Comparison of ENCODE assay signal across 8 cellular contexts in the genomic region with DNA sequence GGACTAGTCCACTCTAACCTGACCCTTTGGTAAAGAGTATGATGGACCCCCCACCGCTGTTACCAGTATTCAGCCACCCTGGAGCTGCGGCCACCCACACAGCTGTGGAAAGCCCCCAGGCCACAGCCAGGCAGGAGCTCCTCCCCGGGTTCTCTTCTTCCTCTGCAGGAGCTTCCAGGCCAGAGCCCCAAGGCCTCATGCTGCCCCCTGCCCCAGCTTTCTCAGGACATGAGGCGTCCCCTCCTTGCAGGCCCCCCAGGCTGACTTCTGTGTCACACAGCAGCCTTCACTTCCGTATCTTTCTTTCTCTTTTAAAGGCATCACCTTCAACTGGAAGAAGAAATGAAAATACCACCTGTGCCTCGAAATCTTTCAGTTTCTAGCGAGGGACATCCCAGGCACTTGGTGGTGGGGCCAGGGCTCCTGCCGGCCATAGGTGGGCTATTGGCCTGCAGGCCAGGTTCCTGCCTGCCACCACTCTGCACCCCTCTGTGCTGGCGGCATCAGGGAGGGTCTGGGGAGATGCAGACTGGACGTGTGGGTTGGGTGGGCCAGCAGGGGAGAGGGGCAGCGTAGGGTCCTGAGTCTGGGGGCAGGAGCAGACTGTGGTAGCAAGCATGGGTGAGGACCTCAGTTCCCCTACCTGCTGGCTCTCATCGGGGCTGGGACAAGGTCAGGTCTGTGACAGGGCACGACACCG. TPM values are rescaled to one million over a fixed set of nuclear protein-coding genes. Genes with fewer than 3 reads are reported as not detected.
DNase-seq lines count a peak whose midpoint lies in the region; ATAC-seq and TF ChIP-seq lines count a peak whose summit lies in the region.

No MANE protein-coding gene starts in this region.

- no peaks in the 10 kb centered on the region for H3K27me3 ChIP-seq in left ventricle myocardium inferior (ENCODE audit: low read depth)
- no peaks in the 10 kb centered on the region for H3K27me3 ChIP-seq in duodenal mucosa (ENCODE audit: control insufficient read depth in 1 of 2, insufficient read depth in 2 of 2, low read length in 2 of 2)
- H3K27me3 ChIP-seq in upper lobe of right lung = no peaks in the 10 kb centered on the region

- ATAC-seq in left cardiac atrium (no peak), HG03159 (IDR thresholded peaks at IDR 0.05; ENCODE audit: unreplicated experiment) (peak; percentile 45), upper lobe of right lung (no peak), SK-N-SH treated with all-trans-retinoic acid at 6 μM for 48 hours (no peak)

- H3K4me1 ChIP-seq in left ventricle myocardium inferior (peaks cover 100% of the 10 kb centered on the region), duodenal mucosa (ENCODE audit: control insufficient read depth in 1 of 2, insufficient read depth in 2 of 2, low read length in 2 of 2) (peaks cover 97 to 99% of the 10 kb centered on the region in 2 donors), upper lobe of right lung (peaks cover 97% of the 10 kb centered on the region)

- CTCF ChIA-PET in Calu3 (lab: Charles Lee) = no interaction called here

- peaks cover 3% of the 10 kb centered on the region for H3K36me3 Mint-ChIP-seq in Calu3 (ENCODE audit: insufficient read depth, unreplicated experiment)

- H3K9ac ChIP-seq in duodenal mucosa (ENCODE audit: low read depth in 1 of 2, low read length in 2 of 2) = peak overlapping the region; percentile 79 to 81

- intact Hi-C loops in left ventricle myocardium inferior (cut with micrococcal nuclease) = no loop called here
- intact Hi-C loops in left cardiac atrium (cut with DNase I) = no loop called here
- intact Hi-C loops in upper lobe of right lung (cut with DNase I) = no loop called here
- intact Hi-C loops in Calu3 (cut with micrococcal nuclease; ENCODE audit: unreplicated experiment) = no loop called here

- H3K36me3 ChIP-seq in left ventricle myocardium inferior (peaks cover 7% of the 10 kb centered on the region), duodenal mucosa (ENCODE audit: control insufficient read depth in 1 of 2, insufficient read depth in 2 of 2, low read length in 2 of 2) (peaks cover 6 to 14% of the 10 kb centered on the region in 2 donors), upper lobe of right lung (peaks cover 11% of the 10 kb centered on the region)

- DNase-seq in left ventricle myocardium inferior (no peak), left cardiac atrium (no peak), upper lobe of right lung (peak; percentile 54), Calu3 (no peak), epidermal melanocyte (ENCODE audit: insufficient read length, low spot score) (no peak)

- H3K27me3 Mint-ChIP-seq in Calu3 (ENCODE audit: unreplicated experiment) = no peaks in the 10 kb centered on the region

- BruUV-seq in Calu3 (replicated peaks; lab: Mats Ljungman, UMichigan) = no TSS peak

- H3K4me1 Mint-ChIP-seq in Calu3 (ENCODE audit: low read depth, unreplicated experiment) = no peaks in the 10 kb centered on the region

- peak overlapping the region; percentile 100 for H3K27ac ChIP-seq in left ventricle myocardium inferior (replicated peaks)
- H3K27ac ChIP-seq in duodenal mucosa (ENCODE audit: low read depth, low read length) = peak overlapping the region; percentile 27
- H3K27ac ChIP-seq in upper lobe of right lung = peak overlapping the region; percentile 79

- no peaks in the 10 kb centered on the region for H3K9me3 Mint-ChIP-seq in Calu3 (ENCODE audit: low read depth, unreplicated experiment)

- H3K9me3 ChIP-seq in left ventricle myocardium inferior (replicated peaks) (no peaks in the 10 kb centered on the region), duodenal mucosa (ENCODE audit: control insufficient read depth in 1 of 2, low read length in 2 of 2) (no peaks in the 10 kb centered on the region), upper lobe of right lung (no peaks in the 10 kb centered on the region)

- H3K4me3 Mint-ChIP-seq in Calu3 (ENCODE audit: low read depth, unreplicated experiment) = no peak overlapping the region

- H3K27ac Mint-ChIP-seq in Calu3 (ENCODE audit: unreplicated experiment) = no peak overlapping the region

- no peak for TF ChIP-seq CTCF in left ventricle myocardium inferior (IDR thresholded peaks at IDR 0.05; ENCODE audit: borderline replicate concordance)
- TF ChIP-seq CTCF in upper lobe of right lung (IDR thresholded peaks at IDR 0.05) = no peak
- TF ChIP-seq CTCF in Calu3 (IDR thresholded peaks at IDR 0.05; ENCODE audit: unreplicated experiment) = no peak

- H3K4me3 ChIP-seq in left ventricle myocardium inferior (peak overlapping the region; percentile 49), duodenal mucosa (ENCODE audit: low read depth in 1 of 2, low read length in 2 of 2) (peak overlapping the region; percentile 67 to 69), upper lobe of right lung (peak overlapping the region; percentile 34)

TF ChIP-seq in SK-N-SH treated with all-trans-retinoic acid at 6 μM for 48 hours, 23 proteins besides CTCF, POLR2A, EP300 and RAD21:
- TF ChIP-seq PPARA (CRISPR knock-in tag; IDR thresholded peaks at IDR 0.05; ENCODE audit: borderline replicate concordance) = no peak
- no peak for TF ChIP-seq GLIS3 (CRISPR knock-in tag; IDR thresholded peaks at IDR 0.05)
- TF ChIP-seq ZFP30 (CRISPR knock-in tag; IDR thresholded peaks at IDR 0.05) = no peak
- TF ChIP-seq OSR1 (CRISPR knock-in tag; IDR thresholded peaks at IDR 0.05) = no peak
- no peak for TF ChIP-seq SNAI2 (CRISPR knock-in tag; IDR thresholded peaks at IDR 0.05)
- no peak for TF ChIP-seq ISL1 (CRISPR knock-in tag; IDR thresholded peaks at IDR 0.05)
- no peak for TF ChIP-seq TCF4 (CRISPR knock-in tag; IDR thresholded peaks at IDR 0.05; ENCODE audit: borderline replicate concordance)
- no peak for TF ChIP-seq ARNTL (CRISPR knock-in tag; IDR thresholded peaks at IDR 0.05; ENCODE audit: borderline replicate concordance, low read depth)
- no peak for TF ChIP-seq PATZ1 (CRISPR knock-in tag; IDR thresholded peaks at IDR 0.05; ENCODE audit: borderline replicate concordance)
- no peak for TF ChIP-seq ESRRG (CRISPR knock-in tag; IDR thresholded peaks at IDR 0.05)
- TF ChIP-seq, protein P1, sequence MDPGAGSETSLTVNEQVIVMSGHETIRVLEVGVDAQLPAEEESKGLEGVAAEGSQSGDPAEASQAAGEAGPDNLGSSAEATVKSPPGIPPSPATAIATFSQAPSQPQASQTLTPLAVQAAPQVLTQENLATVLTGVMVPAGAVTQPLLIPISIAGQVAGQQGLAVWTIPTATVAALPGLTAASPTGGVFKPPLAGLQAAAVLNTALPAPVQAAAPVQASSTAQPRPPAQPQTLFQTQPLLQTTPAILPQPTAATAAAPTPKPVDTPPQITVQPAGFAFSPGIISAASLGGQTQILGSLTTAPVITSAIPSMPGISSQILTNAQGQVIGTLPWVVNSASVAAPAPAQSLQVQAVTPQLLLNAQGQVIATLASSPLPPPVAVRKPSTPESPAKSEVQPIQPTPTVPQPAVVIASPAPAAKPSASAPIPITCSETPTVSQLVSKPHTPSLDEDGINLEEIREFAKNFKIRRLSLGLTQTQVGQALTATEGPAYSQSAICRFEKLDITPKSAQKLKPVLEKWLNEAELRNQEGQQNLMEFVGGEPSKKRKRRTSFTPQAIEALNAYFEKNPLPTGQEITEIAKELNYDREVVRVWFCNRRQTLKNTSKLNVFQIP (CRISPR knock-in tag; IDR thresholded peaks at IDR 0.05; ENCODE audit: borderline replicate concordance, low read depth) = no peak
- TF ChIP-seq ZNF70 (CRISPR knock-in tag; IDR thresholded peaks at IDR 0.05) = no peak
- no peak for TF ChIP-seq ZNF8 (CRISPR knock-in tag; IDR thresholded peaks at IDR 0.05)
- no peak for TF ChIP-seq TOX (CRISPR knock-in tag; IDR thresholded peaks at IDR 0.05; ENCODE audit: borderline replicate concordance)
- TF ChIP-seq CSDC2 (CRISPR knock-in tag; IDR thresholded peaks at IDR 0.05) = no peak
- no peak for TF ChIP-seq CREB5 (CRISPR knock-in tag; IDR thresholded peaks at IDR 0.05; ENCODE audit: low read depth)
- TF ChIP-seq BACH2 (CRISPR knock-in tag; IDR thresholded peaks at IDR 0.05; ENCODE audit: borderline replicate concordance) = no peak

RNA-seq across cellular contexts. Expression of gene KLF13, which starts 19.9 kb away (rescaled TPM):
- 62.3 TPM for total RNA-seq in left ventricle myocardium inferior
- 10 to 100 TPM; 34.5 to 69.9 TPM for total RNA-seq in left cardiac atrium
- 176 TPM for total RNA-seq in upper lobe of right lung
- 14.1 and 22.9 TPM in 2 replicates for total RNA-seq in Calu3 (2022)

Comparison
In these comparisons a context has a peak if more than half of its experiments do, and no peak if none do; other contexts are left out.
1. H3K27ac ChIP-seq: peak in every context shown above with its lines; median percentile 100 in left ventricle myocardium inferior; 79 in upper lobe of right lung; 27 in duodenal mucosa.